Comparison of ENCODE assay signal across 1 cellular context in the genomic region with DNA sequence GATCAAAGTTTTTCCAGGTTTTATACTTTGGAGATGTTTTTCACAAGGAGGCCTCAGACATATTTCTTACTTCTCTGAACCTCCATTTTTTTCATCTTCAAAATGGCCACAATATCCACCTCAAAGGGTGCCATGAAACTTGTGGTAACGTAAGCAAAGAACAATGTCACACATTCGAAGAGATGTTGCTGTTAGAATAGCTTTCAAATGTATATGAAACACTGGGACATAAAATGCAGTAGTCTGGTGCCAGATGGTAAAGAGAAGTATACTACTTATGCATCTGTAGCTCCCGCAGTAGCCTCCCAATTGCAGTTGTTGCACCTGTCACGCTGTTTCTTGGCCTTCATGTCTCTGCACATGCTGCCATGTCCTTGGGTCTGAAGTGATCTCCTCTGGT.
TF ChIP-seq lines count a peak whose summit lies in the region.

No MANE protein-coding gene starts in this region.

TF ChIP-seq in K562, 482 proteins besides CTCF, POLR2A, EP300 and RAD21 (continued from another document):
- no peak for TF ChIP-seq CREM (IDR thresholded peaks at IDR 0.05; ENCODE audit: low read depth)
- TF ChIP-seq, protein P1, sequence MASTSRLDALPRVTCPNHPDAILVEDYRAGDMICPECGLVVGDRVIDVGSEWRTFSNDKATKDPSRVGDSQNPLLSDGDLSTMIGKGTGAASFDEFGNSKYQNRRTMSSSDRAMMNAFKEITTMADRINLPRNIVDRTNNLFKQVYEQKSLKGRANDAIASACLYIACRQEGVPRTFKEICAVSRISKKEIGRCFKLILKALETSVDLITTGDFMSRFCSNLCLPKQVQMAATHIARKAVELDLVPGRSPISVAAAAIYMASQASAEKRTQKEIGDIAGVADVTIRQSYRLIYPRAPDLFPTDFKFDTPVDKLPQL (IDR thresholded peaks at IDR 0.05; ENCODE audit: extremely low read depth, insufficient read length) = no peak
- no peak for TF ChIP-seq RBFOX2 (IDR thresholded peaks at IDR 0.05; ENCODE audit: low read depth, low read length)
- TF ChIP-seq HNRNPH1 (optimal IDR thresholded peaks at IDR 0.05; ENCODE audit: low read depth, low read length) = no peak
- no peak for TF ChIP-seq SMAD1 (IDR thresholded peaks at IDR 0.05; ENCODE audit: low read depth, low read length, partially characterized antibody)
- no peak for TF ChIP-seq TCF3 (CRISPR knock-in tag; IDR thresholded peaks at IDR 0.05)
- no peak for TF ChIP-seq SRSF9 (IDR thresholded peaks at IDR 0.05; ENCODE audit: borderline replicate concordance, low read depth, low read length)
- no peak for TF ChIP-seq ETV1 (tag; conservative IDR thresholded peaks at IDR 0.05; ENCODE audit: low read depth)
TF ChIP-seq in K562: peak in this region for 0.
